8 cellular contexts compared by ENCODE assay signal in the genomic region with DNA sequence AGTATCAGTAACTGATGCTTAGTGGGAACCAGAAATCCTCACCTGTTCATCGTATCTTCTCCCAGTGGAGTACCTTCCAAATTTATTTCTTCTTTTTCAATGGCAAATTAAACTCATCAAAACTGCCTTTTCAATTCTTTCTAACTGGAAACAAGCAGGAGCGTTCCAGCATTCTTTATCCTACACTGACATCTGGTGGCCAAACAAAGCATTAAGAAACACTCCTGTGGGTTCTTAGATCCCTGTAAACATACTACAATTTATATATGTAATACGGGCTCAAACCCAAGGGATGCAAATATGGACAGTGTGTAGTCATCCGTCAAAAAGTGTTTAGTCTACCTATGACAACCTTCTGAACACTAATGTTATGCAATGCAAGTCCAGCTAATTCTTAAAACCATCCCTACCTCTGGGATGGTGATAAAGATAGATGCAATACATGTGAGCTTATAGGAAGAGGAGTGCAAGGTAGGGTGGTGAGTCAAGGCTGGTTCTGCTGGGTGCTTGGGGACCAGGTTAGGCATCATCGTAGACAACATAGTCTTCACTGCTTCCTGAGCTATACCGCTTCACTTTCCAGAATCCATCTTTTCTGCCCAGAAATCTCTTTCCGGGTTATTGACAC.
A peak's percentile ranks its signal among the peaks of the same experiment; 100 is the strongest.
DNase-seq lines count a peak whose midpoint lies in the region; ATAC-seq, FAIRE-seq and TF ChIP-seq lines count a peak whose summit lies in the region.

No MANE protein-coding gene starts in this region.

- no peak overlapping the region for H3K4me3 Mint-ChIP-seq in neural crest cell

- ATAC-seq in Panc1 (peak; percentile 77; the same call in 1 of the 2 replicates), HG03045 (IDR thresholded peaks at IDR 0.05; ENCODE audit: unreplicated experiment) (no peak)

- no peaks in the 10 kb centered on the region for H3K9me3 ChIP-seq in Panc1 (ENCODE audit: control insufficient read depth, insufficient read depth, low read depth, low read length)

- DNase-seq in NCI-H2107 treated with DMSO at 0.1 percent for 48 hours (lab: John Stamatoyannopoulos, UW; ENCODE audit: unreplicated experiment) (peak; percentile 3), NCI-H2107 (lab: John Stamatoyannopoulos, UW) (no peak), GM19239 (ENCODE audit: insufficient read length, low spot score) (peak; percentile 9), HuH-7 (ENCODE audit: low spot score) (peak; percentile 32), Panc1 (ENCODE audit: low read depth, low spot score) (peak; percentile 39), neural crest cell (ENCODE audit: low read depth, low spot score) (peak; percentile 43)

- POLR2A ChIA-PET in Panc1 (lab: Charles Lee) = no interaction called here

- H3K27ac ChIP-seq in Panc1 (ENCODE audit: low read length) = no peak overlapping the region

- intact Hi-C loops in Panc1 (cut with micrococcal nuclease; ENCODE audit: unreplicated experiment) = loop anchor here (2.0 kb wide), 1 partner anchor 895 kb away; no protein-coding TSS in a partner anchor

- in situ Hi-C loops in Panc1 (cut with HindIII; ENCODE audit: low pct_unique_long_range_greater_than_20kb, low sequenced_read_pairs) = no loop called here

- no peaks in the 10 kb centered on the region for H3K36me3 ChIP-seq in Panc1 (ENCODE audit: control insufficient read depth, insufficient read depth, low read length)

- H3K27me3 Mint-ChIP-seq in neural crest cell (ENCODE audit: low read depth) = peaks cover 10% of the 10 kb centered on the region

- peak; percentile 67; the same call in 1 of the 2 replicates for TF ChIP-seq CTCF in Panc1 (IDR thresholded peaks at IDR 0.05)
- TF ChIP-seq CTCF in neural crest cell (conservative IDR thresholded peaks at IDR 0.05) = peak; percentile 90

- H3K36me3 Mint-ChIP-seq in neural crest cell (ENCODE audit: low read depth) = no peaks in the 10 kb centered on the region

- H3K4me1 ChIP-seq in Panc1 (ENCODE audit: control insufficient read depth, insufficient read depth, low read length) = no peaks in the 10 kb centered on the region

- no TSS peak for BruUV-seq in Panc1 (replicated peaks; lab: Mats Ljungman, UMichigan)

- H3K27ac Mint-ChIP-seq in neural crest cell (ENCODE audit: unreplicated experiment) = no peak overlapping the region

- no peaks in the 10 kb centered on the region for H3K4me1 Mint-ChIP-seq in neural crest cell

- CTCF ChIA-PET in Panc1 (lab: Charles Lee) = no interaction called here

- H3K27me3 ChIP-seq in Panc1 (ENCODE audit: control insufficient read depth, insufficient read depth, low read length) = peaks cover 2% of the 10 kb centered on the region

- FAIRE-seq in GM19239 (lab: Jason Lieb, UNC) (peak; percentile 65), endometrium (lab: Jason Lieb, UNC) (peak; percentile 43)

- H3K9me3 Mint-ChIP-seq in neural crest cell = no peaks in the 10 kb centered on the region

- no peak overlapping the region for H3K4me3 ChIP-seq in Panc1 (ENCODE audit: low read depth in 2 of 2, low read length in 2 of 2)
